ENCODE assay signal across 21 cellular contexts in genomic region chr3:173135059-173135458, GRCh38. TPM values are rescaled to one million over a fixed set of nuclear protein-coding genes. Genes with fewer than 3 reads are reported as not detected.
"Had no signal": no experiment of that assay in that cellular context is flagged by ENCODE, and none has a peak within 500 bp of the region (broad histone marks: within the 10 kb centered on the region; RNA-seq: fewer than 3 reads in every experiment).

No MANE protein-coding gene starts in this region.

- DNase-seq: activated CD4-positive, alpha-beta T cell treated with anti-CD3 and anti-CD28 coated beads for 1 hour; activated CD4-positive, alpha-beta T cell treated with anti-CD3 and anti-CD28 coated beads, Interleukin-2, amount 50 U/mL, for 4 hours; activated CD8-positive, alpha-beta memory T cell treated with anti-CD3 and anti-CD28 coated beads, Interleukin-2, amount 10 ng/mL, durations not matched to agents 7 days and 5 days; activated naive CD4-positive, alpha-beta T cell treated with anti-CD3 and anti-CD28 coated beads, Interleukin-2, amount 50 U/mL, for 16 hours; activated T-cell treated with anti-CD3 and anti-CD28 coated beads, Interleukin-2, amount 50 U/mL, for 24 hours; body of pancreas; effector memory CD8-positive, alpha-beta T cell; foreskin melanocyte; head of caudate nucleus; naive B cell; psoas muscle; spleen; T-helper 1 cell; upper lobe of right lung had no signal

RNA-seq across cellular contexts. Expression of gene SPATA16, which starts 6.0 kb away (rescaled TPM):
- total RNA-seq: activated CD8-positive, alpha-beta memory T cell treated with anti-CD3 and anti-CD28 coated beads, Interleukin-2, amount 10 ng/mL, durations not matched to agents 7 days and 5 days; body of pancreas; fibroblast of lung; left lobe of liver; mononuclear cell; osteocyte; psoas muscle; sciatic nerve; spleen; thoracic aorta; upper lobe of right lung had no signal
- polyA plus RNA-seq: adipose tissue, fibroblast of lung, psoas muscle, spleen had no signal
